In genomic region chr17:59427425-59427921, GRCh38 we compare ENCODE assay signal across 8 cellular contexts.
A peak's percentile ranks its signal among the peaks of the same experiment; 100 is the strongest.
DNase-seq lines count a peak whose midpoint lies in the region; ATAC-seq lines count a peak whose summit lies in the region.

No MANE protein-coding gene starts in this region.

- no peak overlapping the region for H2BK5ac ChIP-seq in trophoblast cell (ENCODE audit: low read depth, low read length, poor library complexity)

- H2BK120ac ChIP-seq in trophoblast cell (ENCODE audit: insufficient read depth, low read length, poor library complexity) = no peak overlapping the region

- H3K27me3 ChIP-seq in trophoblast cell (ENCODE audit: insufficient read depth, low read length) = no peaks in the 10 kb centered on the region

- peaks cover 34 to 50% of the 10 kb centered on the region in 2 experiments for H3K4me1 ChIP-seq in trophoblast cell (ENCODE audit: control insufficient read depth in 1 of 2, insufficient read depth in 2 of 2, low read length in 2 of 2)

- no peaks in the 10 kb centered on the region for H3K9me3 ChIP-seq in trophoblast cell (ENCODE audit: insufficient read depth, low read depth, low read length)

- ATAC-seq in HG02610 (IDR thresholded peaks at IDR 0.05; ENCODE audit: unreplicated experiment) (no peak), HG03521 (IDR thresholded peaks at IDR 0.05; ENCODE audit: unreplicated experiment) (no peak)

- H3K4ac ChIP-seq in trophoblast cell (ENCODE audit: low read depth, low read length) = no peak overlapping the region

- no peak overlapping the region for H2AK5ac ChIP-seq in trophoblast cell (ENCODE audit: low read length)

- H2AFZ ChIP-seq in trophoblast cell (ENCODE audit: insufficient read depth, low read length, poor library complexity) = no peak overlapping the region

- no peak overlapping the region for H3K9ac ChIP-seq in trophoblast cell (ENCODE audit: low read length)

- H3K79me1 ChIP-seq in trophoblast cell (ENCODE audit: low read length) = peaks cover 43% of the 10 kb centered on the region

- H3K4me3 ChIP-seq in trophoblast cell (ENCODE audit: low read depth, low read length) = no peak overlapping the region

- peaks cover 5% of the 10 kb centered on the region for H3K79me2 ChIP-seq in trophoblast cell (ENCODE audit: control insufficient read depth, insufficient read depth, low read length, poor library complexity)

- H3K23ac ChIP-seq in trophoblast cell (ENCODE audit: low read length) = no peak overlapping the region

- no peak overlapping the region for H3K14ac ChIP-seq in trophoblast cell (ENCODE audit: low read length)

- DNase-seq in Caki2 (ENCODE audit: low read depth) (peak; percentile 77), fibroblast of gingiva (ENCODE audit: low read depth) (peak; percentile 20), trophoblast cell (peak; percentile 75 to 87), NCI-H2081 (lab: John Stamatoyannopoulos, UW) (no peak), SKM-1 treated with dmso at 0.1 percent for 144 hours (lab: John Stamatoyannopoulos, UW; ENCODE audit: unreplicated experiment) (no peak)
- DNase-seq in activated CD4-positive, alpha-beta T cell treated with anti-CD3 and anti-CD28 coated beads for 48 hours = peak; percentile 75

- peak overlapping the region; percentile 73 for H3K27ac ChIP-seq in trophoblast cell (ENCODE audit: low read depth, low read length)

- no peak overlapping the region for H3K4me2 ChIP-seq in trophoblast cell (ENCODE audit: low read length)

- no peak overlapping the region for H4K8ac ChIP-seq in trophoblast cell (ENCODE audit: low read depth, low read length)

- no peak overlapping the region for H3K18ac ChIP-seq in trophoblast cell (ENCODE audit: low read length)

- H4K91ac ChIP-seq in trophoblast cell (ENCODE audit: low read depth, low read length) = no peak overlapping the region

- no peak overlapping the region for H2BK12ac ChIP-seq in trophoblast cell (ENCODE audit: low read length)

- in situ Hi-C loops in Caki2 (cut with HindIII; ENCODE audit: low pct_unique_long_range_greater_than_20kb, low sequenced_read_pairs) = loop anchor here (25.0 kb wide), 1 partner anchor 90 kb away; the partner anchor contains the start of gene YPEL2

- H3K36me3 ChIP-seq in trophoblast cell (ENCODE audit: control insufficient read depth in 1 of 2, insufficient read depth in 2 of 2, low read length in 2 of 2) = no peaks in the 10 kb centered on the region

- no CpG with 5 or more reads among the region's 5 CpGs for WGBS in trophoblast cell (ENCODE audit: extremely low coverage, insufficient coverage, insufficient read length)

- no peak overlapping the region for H4K12ac ChIP-seq in trophoblast cell (ENCODE audit: low read depth, low read length)

Comparison
In these comparisons a context has a peak if more than half of its experiments do, and no peak if none do; other contexts are left out.
1. DNase-seq: peak in Caki2 (single experiment), activated CD4-positive, alpha-beta T cell treated with anti-CD3 and anti-CD28 coated beads for 48 hours (single experiment), fibroblast of gingiva (single experiment) and trophoblast cell (2 of 2); none in NCI-H2081 (0 of 2) and SKM-1 treated with dmso at 0.1 percent for 144 hours (single experiment).